In genomic region chr13:65499251-65499650, GRCh38 we compare ENCODE assay signal across 17 cellular contexts.
"Had no signal": no experiment of that assay in that cellular context is flagged by ENCODE, and none has a peak within 500 bp of the region (broad histone marks: within the 10 kb centered on the region; RNA-seq: fewer than 3 reads in every experiment).

No MANE protein-coding gene starts in this region.

- H3K9me3 ChIP-seq: prostate gland, tibial artery had no signal

- H3K4me1 ChIP-seq: neural progenitor cell, prostate gland, tibial artery had no signal

- H2AFZ ChIP-seq: neural progenitor cell had no signal

- DNase-seq: activated B cell treated with CpG ODN at 0.5 μM for 24 hours; activated CD4-positive, alpha-beta memory T cell treated with anti-CD3 and anti-CD28 coated beads for 36 hours; activated CD4-positive, alpha-beta T cell treated with anti-CD3 and anti-CD28 coated beads for 4 hours; activated gamma-delta T cell treated with Interleukin-2 at 50 U/mL for 16 hours; activated T-cell treated with anti-CD3 and anti-CD28 coated beads for 4 hours; amniotic stem cell; dermis blood vessel endothelial cell; effector memory CD4-positive, alpha-beta T cell; mesenchymal stem cell; naive thymus-derived CD4-positive, alpha-beta T cell; right cardiac atrium; stimulated activated naive CD8-positive, alpha-beta T cell treated with anti-CD3 and anti-CD28 coated beads, Interleukin-15, Interleukin-2, amounts not matched to agents 100 U/mL and 50 U/mL, for 24 hours; substantia nigra; tibial artery had no signal

- H3K4me3 ChIP-seq: neural progenitor cell, prostate gland, skin epidermis, tibial artery had no signal

- H3K4me2 ChIP-seq: neural progenitor cell had no signal

- H3K27me3 ChIP-seq: neural progenitor cell, tibial artery had no signal

- H3K36me3 ChIP-seq: neural progenitor cell, prostate gland, tibial artery had no signal

- H3K9ac ChIP-seq: neural progenitor cell had no signal

- H3K27ac ChIP-seq: neural progenitor cell, prostate gland, skin epidermis, tibial artery had no signal

- ATAC-seq: naive thymus-derived CD4-positive, alpha-beta T cell; right cardiac atrium; stimulated activated naive CD8-positive, alpha-beta T cell treated with anti-CD3 and anti-CD28 coated beads, Interleukin-15, Interleukin-2, amounts not matched to agents 100 U/mL and 50 U/mL, for 24 hours had no signal
